ENCODE assay signal across 11 cellular contexts in the genomic region with DNA sequence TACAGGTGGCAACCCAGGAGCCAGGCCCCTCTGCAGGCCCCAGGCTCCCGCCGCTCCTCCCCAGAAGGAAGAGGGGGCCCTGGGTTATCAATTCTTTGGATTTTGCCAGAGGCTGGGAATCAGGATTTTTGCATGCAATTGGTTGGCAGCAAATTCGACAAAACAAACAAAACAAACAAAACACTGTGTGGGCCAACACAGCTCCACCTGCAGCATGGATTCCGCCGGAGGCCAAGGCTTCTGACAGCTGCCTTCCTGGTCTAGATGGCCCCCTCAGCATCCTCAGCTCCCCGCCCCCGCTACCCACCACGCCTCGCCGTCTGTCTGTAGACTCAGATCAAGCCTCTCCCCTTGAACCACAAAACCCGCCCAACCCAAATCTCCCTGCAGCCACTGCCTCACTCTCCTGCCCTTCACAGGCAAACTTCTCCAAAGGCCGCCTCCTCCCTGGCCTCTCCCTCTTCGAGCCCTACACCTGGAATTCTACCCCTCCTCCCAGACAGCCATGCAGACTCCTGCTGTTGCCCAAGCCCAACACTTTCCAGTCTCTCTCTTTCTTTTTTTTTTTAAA. TPM values are rescaled to one million over a fixed set of nuclear protein-coding genes. Genes with fewer than 3 reads are reported as not detected.
DNase-seq lines count a peak whose midpoint lies in the region; ATAC-seq and TF ChIP-seq lines count a peak whose summit lies in the region.
"Had no signal": no experiment of that assay in that cellular context is flagged by ENCODE, and none has a peak within 500 bp of the region (broad histone marks: within the 10 kb centered on the region; RNA-seq: fewer than 3 reads in every experiment).

No MANE protein-coding gene starts in this region.

- TF ChIP-seq CTCF in cardiac muscle cell (IDR thresholded peaks at IDR 0.05; ENCODE audit: low read depth, low read length) = no peak
- no peak for TF ChIP-seq CTCF in heart right ventricle (IDR thresholded peaks at IDR 0.05)
- TF ChIP-seq CTCF in osteocyte (IDR thresholded peaks at IDR 0.05) = no peak

- H3K36me3 ChIP-seq in cardiac muscle cell (no peaks in the 10 kb centered on the region), heart right ventricle (no peaks in the 10 kb centered on the region), NT2/D1 (ENCODE audit: insufficient read depth, insufficient read length, low read length) (no peaks in the 10 kb centered on the region)
- H3K36me3 ChIP-seq: brain microvascular endothelial cell, uterus had no signal

- no peak overlapping the region for H3K4me3 Mint-ChIP-seq in osteocyte (ENCODE audit: unreplicated experiment)
- H3K4me3 Mint-ChIP-seq: CD4-positive, alpha-beta memory T cell had no signal

- peaks cover 26% of the 10 kb centered on the region for H3K4me1 Mint-ChIP-seq in osteocyte (ENCODE audit: unreplicated experiment)

- ATAC-seq in heart right ventricle = no peak

- 82% methylated on average over 13 of the region's 13 CpGs for WGBS in heart right ventricle, 2 donors

- H3K27ac ChIP-seq in cardiac muscle cell = peak overlapping the region; percentile 96
- no peak overlapping the region for H3K27ac ChIP-seq in heart right ventricle
- H3K27ac ChIP-seq: brain microvascular endothelial cell, uterus had no signal

- H3K27me3 ChIP-seq in cardiac muscle cell (no peaks in the 10 kb centered on the region), heart right ventricle (peaks cover 0 to 5% (median 0%) of the 10 kb centered on the region in 7 donors), NT2/D1 (ENCODE audit: insufficient read depth, insufficient read length) (no peaks in the 10 kb centered on the region)
- H3K27me3 ChIP-seq: uterus had no signal

- peaks cover 61% of the 10 kb centered on the region for H3K4me1 ChIP-seq in cardiac muscle cell (ENCODE audit: low read depth)
- H3K4me1 ChIP-seq in heart right ventricle = peaks cover 0 to 26% (median 3%) of the 10 kb centered on the region in 9 donors
- H3K4me1 ChIP-seq in NT2/D1 (ENCODE audit: insufficient read depth, insufficient read length) = peaks cover 30% of the 10 kb centered on the region
- H3K4me1 ChIP-seq: uterus had no signal

- H3K27me3 Mint-ChIP-seq in osteocyte (ENCODE audit: unreplicated experiment) = peaks cover 22% of the 10 kb centered on the region

- no peaks in the 10 kb centered on the region for H3K9me3 ChIP-seq in cardiac muscle cell (ENCODE audit: low read depth)
- no peaks in the 10 kb centered on the region for H3K9me3 ChIP-seq in heart right ventricle
- peaks cover 6% of the 10 kb centered on the region; the same call in 1 of the 2 replicates for H3K9me3 ChIP-seq in NT2/D1 (ENCODE audit: insufficient read depth, low read length)
- H3K9me3 ChIP-seq: uterus had no signal

- H3K27ac Mint-ChIP-seq in osteocyte (ENCODE audit: unreplicated experiment) = no peak overlapping the region

- no peaks in the 10 kb centered on the region for H3K36me3 Mint-ChIP-seq in osteocyte (ENCODE audit: unreplicated experiment)

- no peaks in the 10 kb centered on the region for H3K9me3 Mint-ChIP-seq in osteocyte (ENCODE audit: unreplicated experiment)
- H3K9me3 Mint-ChIP-seq: CD4-positive, alpha-beta memory T cell had no signal

- H3K9ac ChIP-seq in NT2/D1 (ENCODE audit: insufficient read length, low read depth) = no peak overlapping the region

- intact Hi-C loops in heart right ventricle (cut with DNase I) = no loop called here

- H3K4me3 ChIP-seq in cardiac muscle cell (no peak overlapping the region), heart right ventricle (no peak overlapping the region), NT2/D1 (ENCODE audit: insufficient read length, low read depth) (no peak overlapping the region)
- H3K4me3 ChIP-seq: uterus had no signal

- DNase-seq in cardiac muscle cell (ENCODE audit: low read depth in 1 of 2, low spot score in 1 of 2) = peak in 1 of 2 donors; percentile 48
- no peak for DNase-seq in heart right ventricle
- peak; percentile 72 for DNase-seq in NT2/D1 (ENCODE audit: low read depth, low spot score)
- DNase-seq in iPS-NIHi7 (ENCODE audit: extremely low spot score) = peak; percentile 77
- DNase-seq in osteocyte (ENCODE audit: extremely low spot score, unreplicated experiment) = no peak
- DNase-seq in NCI-H226 = no peak
- DNase-seq in LoVo (ENCODE audit: low spot score) = no peak
- DNase-seq in activated effector memory CD4-positive, alpha-beta T cell treated with anti-CD3 and anti-CD28 coated beads, Interleukin-2, amount 50 U/mL, for 16 hours = no peak
- DNase-seq: brain microvascular endothelial cell; CD4-positive, alpha-beta memory T cell; uterus had no signal

RNA-seq across cellular contexts. Expression of a gene that starts 58.0 kb away (rescaled TPM):
- total RNA-seq in cardiac muscle cell (34.3 and 45.4 TPM in 2 replicates), heart right ventricle (1 to 10 TPM in 9 of 10 donors, under 1 TPM in 1; 0.81 to 6.3 (median 2.5) TPM), osteocyte (3.7 and 3.8 TPM in 2 replicates)
- polyA plus RNA-seq in cardiac muscle cell (32.2 and 46.2 TPM in 2 replicates), heart right ventricle (1 to 10 TPM; 3.0 to 3.1 TPM)

Comparison
In these comparisons a context has a peak if more than half of its experiments do, and no peak if none do; other contexts are left out.
1. DNase-seq: peak in NT2/D1 (single experiment) and iPS-NIHi7 (single experiment); none in heart right ventricle (0 of 2), osteocyte (single experiment), NCI-H226 (single experiment), LoVo (single experiment) and activated effector memory CD4-positive, alpha-beta T cell treated with anti-CD3 and anti-CD28 coated beads, Interleukin-2, amount 50 U/mL, for 16 hours (single experiment).